In the genomic region with DNA sequence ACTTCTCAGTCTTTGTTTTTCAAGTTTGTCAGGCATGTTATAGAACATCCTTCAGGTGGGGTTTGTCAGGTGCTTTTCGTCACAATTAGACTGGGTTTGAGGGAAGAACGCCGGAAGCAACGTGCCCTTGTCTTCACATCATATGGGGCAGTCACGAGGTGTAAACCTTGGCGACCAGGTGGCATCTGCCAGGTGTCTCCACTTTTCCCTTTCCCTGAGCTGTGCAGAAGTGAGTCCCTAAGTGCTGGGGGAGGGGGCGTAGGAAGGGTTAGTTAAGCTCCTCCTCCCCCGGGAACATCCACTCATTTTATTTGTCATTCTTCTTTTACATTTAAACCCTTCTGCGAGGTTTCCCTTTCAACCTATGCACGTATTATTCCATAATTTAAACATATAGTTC, we compare ENCODE assay signal across 29 cellular contexts. TPM values are rescaled to one million over a fixed set of nuclear protein-coding genes. Genes with fewer than 3 reads are reported as not detected.
A peak's percentile ranks its signal among the peaks of the same experiment; 100 is the strongest.
DNase-seq lines count a peak whose midpoint lies in the region; ATAC-seq, FAIRE-seq and TF ChIP-seq lines count a peak whose summit lies in the region.
"Had no signal": no experiment of that assay in that cellular context is flagged by ENCODE, and none has a peak within 500 bp of the region (broad histone marks: within the 10 kb centered on the region; RNA-seq: fewer than 3 reads in every experiment).

No MANE protein-coding gene starts in this region.

- WGBS in endodermal cell (ENCODE audit: insufficient coverage in 1 of 2, insufficient read length in 1 of 2), 2 experiments: 84 to 95% methylated on average over 3 to 10 of the region's 10 CpGs
- no CpG with 5 or more reads among the region's 10 CpGs for WGBS in neuronal stem cell (ENCODE audit: extremely low coverage in 2 of 2, insufficient read length in 2 of 2, insufficient replicate concordance in 1 of 2), 2 donors

- H3K27me3 Mint-ChIP-seq in endodermal cell (ENCODE audit: insufficient read depth): peaks cover 65% of the 10 kb centered on the region
- H3K27me3 Mint-ChIP-seq in activated T-cell treated with anti-CD3 and anti-CD28 coated beads, Interleukin-2, amount 50 U/mL, for 24 hours: peaks cover 27% of the 10 kb centered on the region
- H3K27me3 Mint-ChIP-seq: activated B cell treated with CpG ODN at 0.5 μM for 24 hours, memory B cell had no signal

- H4K8ac ChIP-seq in neuronal stem cell (ENCODE audit: low read depth, low read length): no peak overlapping the region

- no peak overlapping the region for H3K4me2 ChIP-seq in neuronal stem cell (ENCODE audit: insufficient read depth, low read length, poor library complexity, severe bottlenecking)

- H3K27me3 ChIP-seq in endodermal cell (ENCODE audit: control insufficient read depth, insufficient read depth, low read length, poor library complexity, severe bottlenecking) (peaks cover 28% of the 10 kb centered on the region), neuronal stem cell (ENCODE audit: control insufficient read depth in 3 of 3, insufficient read depth in 3 of 3, low read depth in 1 of 3, low read length in 3 of 3) (peaks cover 0 to 8% (median 7%) of the 10 kb centered on the region in 3 experiments)

- H2BK5ac ChIP-seq in neuronal stem cell (ENCODE audit: low read length): no peak overlapping the region

- H3K4me3 Mint-ChIP-seq in endodermal cell: no peak overlapping the region
- no peak overlapping the region for H3K4me3 Mint-ChIP-seq in activated T-cell treated with anti-CD3 and anti-CD28 coated beads, Interleukin-2, amount 50 U/mL, for 24 hours
- H3K4me3 Mint-ChIP-seq: activated B cell treated with CpG ODN at 0.5 μM for 24 hours, memory B cell, naive B cell had no signal

- H3K4ac ChIP-seq in neuronal stem cell (ENCODE audit: low read length): no peak overlapping the region

- no peak for ATAC-seq in HG03196 (IDR thresholded peaks at IDR 0.05; ENCODE audit: unreplicated experiment)
- ATAC-seq: Panc1 had no signal

- H3K27ac ChIP-seq in endodermal cell (ENCODE audit: low read depth, low read length) (no peak overlapping the region), neuronal stem cell (replicated peaks; ENCODE audit: low read length) (no peak overlapping the region)
- H3K27ac ChIP-seq: C4-2B, epithelial cell of prostate, thoracic aorta had no signal

- no peaks in the 10 kb centered on the region for H3K79me1 ChIP-seq in neuronal stem cell (ENCODE audit: low read depth, low read length)

- H3K4me3 ChIP-seq in endodermal cell (ENCODE audit: low read length) (no peak overlapping the region), neuronal stem cell (ENCODE audit: low read length in 2 of 2) (peak overlapping the region in 1 of 2 donors; percentile 6)
- H3K4me3 ChIP-seq: pancreas, thoracic aorta had no signal

- H2AK5ac ChIP-seq in neuronal stem cell (ENCODE audit: low read depth, low read length): no peak overlapping the region

- H3K18ac ChIP-seq in neuronal stem cell (ENCODE audit: low read length): no peak overlapping the region

- H2BK12ac ChIP-seq in neuronal stem cell (ENCODE audit: low read length): no peak overlapping the region

- H3K9me3 ChIP-seq in endodermal cell (ENCODE audit: control insufficient read depth, low read length) (no peaks in the 10 kb centered on the region), neuronal stem cell (replicated peaks in 1 of 2; ENCODE audit: control insufficient read depth in 2 of 2, insufficient read depth in 1 of 2, low read depth in 1 of 2, low read length in 2 of 2) (peaks cover 0 to 2% of the 10 kb centered on the region in 2 donors)
- H3K9me3 ChIP-seq: pancreas, thoracic aorta had no signal

- peak overlapping the region; percentile 21 for H2AFZ ChIP-seq in neuronal stem cell (ENCODE audit: low read length)

- H3K36me3 ChIP-seq in endodermal cell (ENCODE audit: control insufficient read depth, insufficient read depth, low read length) (no peaks in the 10 kb centered on the region), neuronal stem cell (replicated peaks in 1 of 2; ENCODE audit: control insufficient read depth in 2 of 2, insufficient read depth in 2 of 2, low read length in 2 of 2) (no peaks in the 10 kb centered on the region)
- H3K36me3 ChIP-seq: pancreas, thoracic aorta had no signal

- no peak overlapping the region for H3K9ac ChIP-seq in endodermal cell (ENCODE audit: extremely low read depth, low read length, poor library complexity, severe bottlenecking)
- H3K9ac ChIP-seq in neuronal stem cell (ENCODE audit: low read depth, low read length, poor library complexity): no peak overlapping the region

- H2BK15ac ChIP-seq in neuronal stem cell (ENCODE audit: low read length): no peak overlapping the region

- no peak overlapping the region for H3K23ac ChIP-seq in neuronal stem cell (ENCODE audit: low read depth, low read length, poor library complexity)

- no peak overlapping the region for H2BK120ac ChIP-seq in neuronal stem cell (ENCODE audit: low read depth, low read length)

- no peaks in the 10 kb centered on the region for H3K36me3 Mint-ChIP-seq in endodermal cell (ENCODE audit: low read depth)
- no peaks in the 10 kb centered on the region for H3K36me3 Mint-ChIP-seq in activated T-cell treated with anti-CD3 and anti-CD28 coated beads, Interleukin-2, amount 50 U/mL, for 24 hours (ENCODE audit: low read depth)
- H3K36me3 Mint-ChIP-seq: memory B cell, naive B cell had no signal

- H4K91ac ChIP-seq in neuronal stem cell (ENCODE audit: low read depth, low read length, poor library complexity): no peak overlapping the region

- DNase-seq in DMS53 treated with DMSO at 0.1 percent for 48 hours (lab: John Stamatoyannopoulos, UW; ENCODE audit: unreplicated experiment) (peak; percentile 66), NCI-H2029 (lab: John Stamatoyannopoulos, UW) (peak; percentile 73), endodermal cell (peak; percentile 44), neuronal stem cell (ENCODE audit: low spot score) (no peak), HTR-8/SVneo (ENCODE audit: insufficient read length, low spot score) (no peak)
- DNase-seq in activated T-cell treated with anti-CD3 and anti-CD28 coated beads, Interleukin-2, amount 50 U/mL, for 24 hours: no peak
- DNase-seq: activated B cell treated with CpG ODN at 0.5 μM for 24 hours; activated CD4-positive, alpha-beta T cell treated with anti-CD3 and anti-CD28 coated beads, Interleukin-2, amount 50 U/mL, for 4 hours; activated CD8-positive, alpha-beta memory T cell treated with anti-CD3 and anti-CD28 coated beads, Interleukin-2, amount 50 U/mL, for 4 hours; cerebellar nuclear complex; glutamatergic neuron; naive B cell; NCI-H1694; NCI-H2227 treated with DMSO at 0.1 percent for 48 hours; NK-92 treated with Interleukin-12 subunit alpha and Interleukin-12 subunit beta, amount 100 ng/mL, for 24 hours; SIG-M5; stimulated activated CD4-positive, alpha-beta T cell treated with anti-CD3 and anti-CD28 coated beads, Interleukin-12 subunit alpha, Interleukin-12 subunit beta, amount 100 ng/mL, for 4 hours; stimulated activated CD4-positive, alpha-beta T cell treated with anti-CD3 and anti-CD28 coated beads, Interleukin-4, amount 100 ng/mL, for 4 hours; stimulated activated naive CD4-positive, alpha-beta T cell; SW 1271 had no signal

- H3K9me3 Mint-ChIP-seq in endodermal cell: peaks cover 2% of the 10 kb centered on the region
- H3K9me3 Mint-ChIP-seq in activated T-cell treated with anti-CD3 and anti-CD28 coated beads, Interleukin-2, amount 50 U/mL, for 24 hours: peaks cover 7% of the 10 kb centered on the region
- H3K9me3 Mint-ChIP-seq: activated T-helper 2 cell treated with anti-CD3 and anti-CD28 coated beads, Interferon-gamma antibody, Interleukin-2, Interleukin-4, amounts not matched to agents 10 μg/mL and 5 μg/mL and 100 μg/mL, durations not matched to agents 14 hours and 24 hours and 36 hours had no signal

- H3K4me1 ChIP-seq in endodermal cell (ENCODE audit: control insufficient read depth, insufficient read depth, low read length) (no peaks in the 10 kb centered on the region), neuronal stem cell (ENCODE audit: control insufficient read depth in 2 of 2, insufficient read depth in 1 of 2, low read depth in 1 of 2, low read length in 2 of 2) (peaks cover 6 to 10% of the 10 kb centered on the region in 2 donors)

- no peak overlapping the region for H3K14ac ChIP-seq in neuronal stem cell (ENCODE audit: low read length)

- no peaks in the 10 kb centered on the region for H3K4me1 Mint-ChIP-seq in endodermal cell
- peaks cover 1% of the 10 kb centered on the region for H3K4me1 Mint-ChIP-seq in activated T-cell treated with anti-CD3 and anti-CD28 coated beads, Interleukin-2, amount 50 U/mL, for 24 hours (ENCODE audit: low read depth)
- H3K4me1 Mint-ChIP-seq: activated B cell treated with CpG ODN at 0.5 μM for 24 hours, memory B cell, naive B cell had no signal

- no peak overlapping the region for H3K27ac Mint-ChIP-seq in endodermal cell
- no peak overlapping the region for H3K27ac Mint-ChIP-seq in activated T-cell treated with anti-CD3 and anti-CD28 coated beads, Interleukin-2, amount 50 U/mL, for 24 hours
- H3K27ac Mint-ChIP-seq: activated B cell treated with CpG ODN at 0.5 μM for 24 hours; activated T-helper 2 cell treated with anti-CD3 and anti-CD28 coated beads, Interferon-gamma antibody, Interleukin-2, Interleukin-4, amounts not matched to agents 10 μg/mL and 5 μg/mL and 100 μg/mL, durations not matched to agents 14 hours and 24 hours and 36 hours; memory B cell; naive B cell had no signal

- TF ChIP-seq CTCF in endodermal cell (conservative IDR thresholded peaks at IDR 0.05): no peak

- no peak for FAIRE-seq in HTR-8/SVneo (lab: Jason Lieb, UNC)
- FAIRE-seq: pancreas had no signal

RNA-seq across cellular contexts. Expression of a gene that starts 58.1 kb away (rescaled TPM):
- under 1 TPM in 1 of 2 donors, not detected in 1; 0.18 TPM for total RNA-seq in endodermal cell
- 80.9 TPM for polyA plus RNA-seq in endodermal cell (2013, experiment 1 of 2)
- 59.6 TPM for polyA plus RNA-seq in endodermal cell (2013, experiment 2 of 2)
- 0.38 TPM for polyA plus RNA-seq in neuronal stem cell (2013, experiment 1 of 2)
- polyA plus RNA-seq in neuronal stem cell (2013, experiment 2 of 2): 0.36 TPM
- total RNA-seq: activated B cell treated with CpG ODN at 0.5 μM for 24 hours; activated T-helper 2 cell treated with anti-CD3 and anti-CD28 coated beads, Interferon-gamma antibody, Interleukin-2, Interleukin-4, amounts not matched to agents 10 μg/mL and 5 μg/mL and 100 μg/mL, durations not matched to agents 14 hours and 24 hours and 36 hours; G401 had no signal

Comparison
In these comparisons a context has a peak if more than half of its experiments do, and no peak if none do; other contexts are left out.
1. DNase-seq: peak in DMS53 treated with DMSO at 0.1 percent for 48 hours (single experiment), NCI-H2029 (single experiment) and endodermal cell (single experiment); none in neuronal stem cell (single experiment), activated T-cell treated with anti-CD3 and anti-CD28 coated beads, Interleukin-2, amount 50 U/mL, for 24 hours (single experiment) and HTR-8/SVneo (single experiment).